In genomic region chr1:54404939-54405880, GRCh38 we compare ENCODE assay signal across 1 cellular context.
TF ChIP-seq lines count a peak whose summit lies in the region.

No MANE protein-coding gene starts in this region.

TF ChIP-seq in HepG2, 621 proteins besides CTCF, POLR2A, EP300 and RAD21 (continued from another document and continues in another):
- TF ChIP-seq MXD1 (CRISPR knock-in tag; IDR thresholded peaks at IDR 0.05) (0 out of 2 replicates have a peak, but pooled peaks have one; percentile 12), ZNF704 (CRISPR knock-in tag; IDR thresholded peaks at IDR 0.05; ENCODE audit: borderline replicate concordance) (0 out of 2 replicates have a peak, but pooled peaks have one; percentile 39), ZFP62 (CRISPR knock-in tag; IDR thresholded peaks at IDR 0.05) (0 out of 2 replicates have a peak, but pooled peaks have one; percentile 48), SNAPC4 (CRISPR knock-in tag; IDR thresholded peaks at IDR 0.05) (no peak), UBTF (CRISPR knock-in tag; IDR thresholded peaks at IDR 0.05) (peak; percentile 62; the same call in 1 of the 2 replicates), LBX2 (CRISPR knock-in tag; IDR thresholded peaks at IDR 0.05; ENCODE audit: borderline replicate concordance) (no peak), LCORL (IDR thresholded peaks at IDR 0.05) (no peak), LCORL (CRISPR knock-in tag; IDR thresholded peaks at IDR 0.05) (peak; percentile 61; the same call in 1 of the 2 replicates), DR1 (CRISPR knock-in tag; IDR thresholded peaks at IDR 0.05) (no peak), PATZ1 (CRISPR knock-in tag; IDR thresholded peaks at IDR 0.05) (0 out of 2 replicates have a peak, but pooled peaks have one; percentile 8), ZNF687 (CRISPR knock-in tag; IDR thresholded peaks at IDR 0.05) (peak; percentile 79), SKIL (CRISPR knock-in tag; IDR thresholded peaks at IDR 0.05; ENCODE audit: borderline replicate concordance) (no peak), HMGXB4 (CRISPR knock-in tag; IDR thresholded peaks at IDR 0.05; ENCODE audit: borderline replicate concordance in 1 of 2, low read depth in 1 of 2) (peak in 1 of 2 experiments; percentile 46; a peak in 1 of 4 replicates), DNMT1 (CRISPR knock-in tag; IDR thresholded peaks at IDR 0.05) (0 out of 2 replicates have a peak, but pooled peaks have one; percentile 11), PAXIP1 (CRISPR knock-in tag; conservative IDR thresholded peaks at IDR 0.05) (no peak), MXI1 (IDR thresholded peaks at IDR 0.05; ENCODE audit: borderline replicate concordance, low read depth, low read length) (0 out of 3 replicates have a peak, but pooled peaks have one; percentile 12)
